Comparison of ENCODE assay signal across 1 cellular context in genomic region chr12:13079440-13079906, GRCh38.
A peak's percentile ranks its signal among the peaks of the same experiment; 100 is the strongest.
TF ChIP-seq lines count a peak whose summit lies in the region.

No MANE protein-coding gene starts in this region.

TF ChIP-seq in endothelial cell of umbilical vein, 7 proteins besides CTCF, POLR2A, EP300 and RAD21 (continued from another document):
- TF ChIP-seq MAX (IDR thresholded peaks at IDR 0.05; ENCODE audit: insufficient read depth, insufficient read length) = peak; percentile 20
- peak; percentile 20 for TF ChIP-seq JUN (IDR thresholded peaks at IDR 0.05; ENCODE audit: borderline replicate concordance, insufficient read depth, insufficient read length, low read depth)
- TF ChIP-seq GATA2 (IDR thresholded peaks at IDR 0.05; ENCODE audit: insufficient read depth, insufficient read length, low read depth, low read length) = no peak
- TF ChIP-seq POLR2AphosphoS5 (IDR thresholded peaks at IDR 0.05; ENCODE audit: insufficient read depth, low read depth, low read length) = peak; percentile 74
- TF ChIP-seq EZH2 (IDR thresholded peaks at IDR 0.05; ENCODE audit: borderline replicate concordance, low read depth, low read length, severe bottlenecking) = no peak
